ENCODE assay signal across 1 cellular context in genomic region chr12:3722368-3722767, GRCh38.
TF ChIP-seq lines count a peak whose summit lies in the region.

No MANE protein-coding gene starts in this region.

TF ChIP-seq in HepG2, 621 proteins besides CTCF, POLR2A, EP300 and RAD21 (continued from another document):
- no peak for TF ChIP-seq ARID5B (CRISPR knock-in tag; IDR thresholded peaks at IDR 0.05)
